23 cellular contexts compared by ENCODE assay signal in the genomic region with DNA sequence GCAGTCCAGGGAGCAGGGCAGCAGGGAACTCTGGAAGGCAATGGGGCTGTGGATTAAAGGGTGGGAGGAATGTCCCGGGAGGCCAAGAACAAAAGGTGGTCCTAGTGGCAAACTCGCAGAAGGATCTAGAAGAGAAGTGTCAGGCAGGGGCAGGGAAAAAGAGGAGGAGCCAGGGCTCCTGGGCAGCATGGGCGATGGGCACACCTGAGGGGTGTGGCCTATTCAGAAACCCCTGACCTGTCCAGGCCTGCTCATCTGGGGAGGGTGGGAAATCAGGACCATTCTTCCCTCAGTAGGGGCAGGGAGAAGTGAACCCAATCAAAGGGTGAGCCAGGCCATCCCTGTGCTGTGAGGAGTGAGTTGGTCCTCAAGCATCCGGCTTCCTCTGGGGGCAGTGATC.
"Had no signal": no experiment of that assay in that cellular context is flagged by ENCODE, and none has a peak within 500 bp of the region (broad histone marks: within the 10 kb centered on the region; RNA-seq: fewer than 3 reads in every experiment).

No MANE protein-coding gene starts in this region.

- H3K36me3 Mint-ChIP-seq: activated naive CD4-positive, alpha-beta T cell treated with anti-CD3 and anti-CD28 coated beads, Interleukin-2, amount 10 ng/mL, durations not matched to agents 7 days and 5 days; activated naive CD8-positive, alpha-beta T cell treated with anti-CD3 and anti-CD28 coated beads for 36 hours; WTC11 had no signal

- H3K27ac Mint-ChIP-seq: activated CD8-positive, alpha-beta T cell treated with anti-CD3 and anti-CD28 coated beads for 36 hours; activated naive CD4-positive, alpha-beta T cell treated with anti-CD3 and anti-CD28 coated beads, Interleukin-2, amount 10 ng/mL, durations not matched to agents 7 days and 5 days; activated naive CD8-positive, alpha-beta T cell treated with anti-CD3 and anti-CD28 coated beads for 36 hours; activated T-helper 17 cell treated with anti-CD3 and anti-CD28 coated beads, Interleukin-2, amount 50 U/mL, for 72 hours; T-helper 17 cell; WTC11 had no signal

- H3K4me3 Mint-ChIP-seq: activated CD8-positive, alpha-beta T cell treated with anti-CD3 and anti-CD28 coated beads for 36 hours; activated naive CD4-positive, alpha-beta T cell treated with anti-CD3 and anti-CD28 coated beads, Interleukin-2, amount 10 ng/mL, durations not matched to agents 7 days and 5 days; activated naive CD8-positive, alpha-beta T cell treated with anti-CD3 and anti-CD28 coated beads for 36 hours; activated T-helper 17 cell treated with anti-CD3 and anti-CD28 coated beads, Interleukin-2, amount 50 U/mL, for 72 hours; T-helper 17 cell; WTC11 had no signal

- H3K4me1 Mint-ChIP-seq: activated naive CD4-positive, alpha-beta T cell treated with anti-CD3 and anti-CD28 coated beads, Interleukin-2, amount 10 ng/mL, durations not matched to agents 7 days and 5 days; activated naive CD8-positive, alpha-beta T cell treated with anti-CD3 and anti-CD28 coated beads for 36 hours; activated T-helper 17 cell treated with anti-CD3 and anti-CD28 coated beads, Interleukin-2, amount 50 U/mL, for 72 hours had no signal

- H3K9me3 Mint-ChIP-seq: activated CD8-positive, alpha-beta T cell treated with anti-CD3 and anti-CD28 coated beads for 36 hours; activated naive CD4-positive, alpha-beta T cell treated with anti-CD3 and anti-CD28 coated beads, Interleukin-2, amount 10 ng/mL, durations not matched to agents 7 days and 5 days; activated naive CD8-positive, alpha-beta T cell treated with anti-CD3 and anti-CD28 coated beads for 36 hours; activated T-helper 17 cell treated with anti-CD3 and anti-CD28 coated beads, Interleukin-2, amount 50 U/mL, for 72 hours; WTC11 had no signal

- DNase-seq: activated CD4-positive, alpha-beta T cell treated with anti-CD3 and anti-CD28 coated beads for 48 hours; activated CD4-positive, CD25-positive, alpha-beta regulatory T cell treated with anti-CD3 and anti-CD28 coated beads, Interleukin-2, amount 50 U/mL, for 72 hours; activated CD8-positive, alpha-beta T cell treated with anti-CD3 and anti-CD28 coated beads for 36 hours; activated gamma-delta T cell treated with Interleukin-2 at 50 U/mL for 16 hours; activated naive CD4-positive, alpha-beta T cell treated with anti-CD3 and anti-CD28 coated beads, Interleukin-2, amount 10 ng/mL, durations not matched to agents 7 days and 5 days; activated naive CD8-positive, alpha-beta T cell treated with anti-CD3 and anti-CD28 coated beads for 36 hours; activated T-cell treated with anti-CD3 and anti-CD28 coated beads for 4 hours; activated T-cell treated with anti-CD3 and anti-CD28 coated beads, Interleukin-2, amount 50 U/mL, for 48 hours; central memory CD4-positive, alpha-beta T cell; KG1; NCI-H1048; NCI-H1417; NCI-H1930; NCI-H2171; NCI-H2227 treated with DMSO at 0.1 percent for 48 hours; NCI-H446 treated with DMSO at 0.1 percent for 48 hours; NCI-H526; NCI-H82; SIG-M5; T-helper 17 cell; T-helper 9 cell had no signal
